9 cellular contexts compared by ENCODE assay signal in genomic region chr14:73757381-73757780, GRCh38. TPM values are rescaled to one million over a fixed set of nuclear protein-coding genes. Genes with fewer than 3 reads are reported as not detected.
A peak's percentile ranks its signal among the peaks of the same experiment; 100 is the strongest.
DNase-seq lines count a peak whose midpoint lies in the region; ATAC-seq and TF ChIP-seq lines count a peak whose summit lies in the region.
"Had no signal": no experiment of that assay in that cellular context is flagged by ENCODE, and none has a peak within 500 bp of the region (broad histone marks: within the 10 kb centered on the region; RNA-seq: fewer than 3 reads in every experiment).

No MANE protein-coding gene starts in this region.

- peak overlapping the region; percentile 50 for H2AK5ac ChIP-seq in mesenchymal stem cell (ENCODE audit: low read length, severe bottlenecking)

- CTCF ChIA-PET in activated CD8-positive, alpha-beta memory T cell treated with anti-CD3 and anti-CD28 coated beads, Interleukin-2, amount 10 ng/mL, durations not matched to agents 7 days and 5 days (lab: Charles Lee) = interaction anchor here (2.7 to 14.1 kb wide), 6 partner anchors 8 to 70 kb away, joined by 16 to 151 read pairs (median 66); no protein-coding TSS in a partner anchor

- H3K4me3 Mint-ChIP-seq in activated CD8-positive, alpha-beta memory T cell treated with anti-CD3 and anti-CD28 coated beads, Interleukin-2, amount 10 ng/mL, durations not matched to agents 7 days and 5 days = peak overlapping the region; percentile 85

- H2AFZ ChIP-seq in mesenchymal stem cell (ENCODE audit: low read depth, low read length) = no peak overlapping the region

- H2BK5ac ChIP-seq in mesenchymal stem cell (ENCODE audit: low read depth, low read length, poor library complexity, severe bottlenecking) = no peak overlapping the region

- H3K4me1 ChIP-seq in adipocyte (ENCODE audit: control insufficient read depth, insufficient read depth, low read length) = peaks cover 74% of the 10 kb centered on the region
- H3K4me1 ChIP-seq in mesenchymal stem cell (ENCODE audit: control insufficient read depth, insufficient read depth, low read depth, low read length) = peaks cover 65% of the 10 kb centered on the region
- peaks cover 0 to 88% (median 84%) of the 10 kb centered on the region in 4 donors for H3K4me1 ChIP-seq in tibial nerve

- H3K27ac Mint-ChIP-seq in activated CD8-positive, alpha-beta memory T cell treated with anti-CD3 and anti-CD28 coated beads, Interleukin-2, amount 10 ng/mL, durations not matched to agents 7 days and 5 days = peak overlapping the region; percentile 92

- H2BK15ac ChIP-seq in mesenchymal stem cell (ENCODE audit: low read depth, poor library complexity, severe bottlenecking) = peak overlapping the region; percentile 2

- H3K9me3 Mint-ChIP-seq in activated CD8-positive, alpha-beta memory T cell treated with anti-CD3 and anti-CD28 coated beads, Interleukin-2, amount 10 ng/mL, durations not matched to agents 7 days and 5 days (ENCODE audit: low read depth) = no peaks in the 10 kb centered on the region

- ATAC-seq in activated CD8-positive, alpha-beta memory T cell treated with anti-CD3 and anti-CD28 coated beads, Interleukin-2, amount 10 ng/mL, durations not matched to agents 7 days and 5 days = no peak
- no peak for ATAC-seq in sciatic nerve

- no peak for DNase-seq in activated CD8-positive, alpha-beta memory T cell treated with anti-CD3 and anti-CD28 coated beads, Interleukin-2, amount 10 ng/mL, durations not matched to agents 7 days and 5 days
- DNase-seq in activated CD8-positive, alpha-beta memory T cell treated with anti-CD3 and anti-CD28 coated beads, Interleukin-2, amount 50 U/mL, for 48 hours = no peak
- DNase-seq in adipocyte (ENCODE audit: low read depth) (no peak), mesenchymal stem cell (no peak), tibial nerve (ENCODE audit: low spot score in 2 of 2) (no peak), sciatic nerve (ENCODE audit: low spot score) (no peak), hippocampal formation (lab: John Stamatoyannopoulos, UW) (no peak)
- DNase-seq in activated CD4-positive, alpha-beta T cell treated with anti-CD3 and anti-CD28 coated beads for 4 hours = no peak
- DNase-seq: NCI-H2081 had no signal

- H3K14ac ChIP-seq in mesenchymal stem cell (ENCODE audit: low read length in 2 of 2) = no peak overlapping the region

- H3K4me3 ChIP-seq in adipocyte (ENCODE audit: low read length) (peak overlapping the region; percentile 86), mesenchymal stem cell (ENCODE audit: insufficient read depth in 1 of 2, low read depth in 1 of 2, low read length in 2 of 2) (peak overlapping the region in 1 of 2 experiments; percentile 87), tibial nerve (peak overlapping the region in 2 of 4 donors; percentile 4 to 83)

- H2BK12ac ChIP-seq in mesenchymal stem cell (ENCODE audit: low read length in 2 of 2) = peak overlapping the region in 1 of 2 experiments; percentile 25

- H3K36me3 ChIP-seq in adipocyte (ENCODE audit: control insufficient read depth, insufficient read depth, low read length, severe bottlenecking) (no peaks in the 10 kb centered on the region), mesenchymal stem cell (ENCODE audit: control insufficient read depth in 1 of 2, insufficient read depth in 2 of 2, low read depth in 1 of 2, low read length in 2 of 2) (peaks cover 0 to 4% of the 10 kb centered on the region in 2 experiments), tibial nerve (no peaks in the 10 kb centered on the region)

- no peaks in the 10 kb centered on the region for H3K27me3 Mint-ChIP-seq in activated CD8-positive, alpha-beta memory T cell treated with anti-CD3 and anti-CD28 coated beads, Interleukin-2, amount 10 ng/mL, durations not matched to agents 7 days and 5 days

- no peak for TF ChIP-seq EP300 in tibial nerve (IDR thresholded peaks at IDR 0.05)

- no peak for TF ChIP-seq CTCF in tibial nerve (IDR thresholded peaks at IDR 0.05)

- H4K8ac ChIP-seq in mesenchymal stem cell (ENCODE audit: low read length) = no peak overlapping the region

- H3K23ac ChIP-seq in mesenchymal stem cell (ENCODE audit: low read length in 2 of 2) = no peak overlapping the region

- H3K4me1 Mint-ChIP-seq in activated CD8-positive, alpha-beta memory T cell treated with anti-CD3 and anti-CD28 coated beads, Interleukin-2, amount 10 ng/mL, durations not matched to agents 7 days and 5 days = peaks cover 83% of the 10 kb centered on the region

- H3K9me3 ChIP-seq in adipocyte (ENCODE audit: control insufficient read depth, low read length) (no peaks in the 10 kb centered on the region), mesenchymal stem cell (ENCODE audit: control insufficient read depth, low read length) (no peaks in the 10 kb centered on the region), tibial nerve (no peaks in the 10 kb centered on the region)

- no peak overlapping the region for H3K18ac ChIP-seq in mesenchymal stem cell (ENCODE audit: low read depth in 1 of 2, low read length in 2 of 2)

- peak overlapping the region; percentile 92 for H3K9ac ChIP-seq in adipocyte (ENCODE audit: low read length)
- peak overlapping the region; percentile 93 for H3K9ac ChIP-seq in mesenchymal stem cell (ENCODE audit: low read length)

- H3K79me1 ChIP-seq in mesenchymal stem cell (replicated peaks; ENCODE audit: low read length, poor library complexity, severe bottlenecking) = no peaks in the 10 kb centered on the region

- H3K4me2 ChIP-seq in mesenchymal stem cell (ENCODE audit: low read length, poor library complexity, severe bottlenecking) = peak overlapping the region; percentile 89

- no peak overlapping the region for H4K91ac ChIP-seq in mesenchymal stem cell (ENCODE audit: low read length)

- H3K4ac ChIP-seq in mesenchymal stem cell (ENCODE audit: low read depth in 1 of 2, low read length in 2 of 2) = no peak overlapping the region

- peaks cover 11% of the 10 kb centered on the region for H3K36me3 Mint-ChIP-seq in activated CD8-positive, alpha-beta memory T cell treated with anti-CD3 and anti-CD28 coated beads, Interleukin-2, amount 10 ng/mL, durations not matched to agents 7 days and 5 days

- H3K27ac ChIP-seq in mesenchymal stem cell (ENCODE audit: low read length, poor library complexity, severe bottlenecking) = peak overlapping the region; percentile 89
- H3K27ac ChIP-seq in tibial nerve = peak overlapping the region; percentile 91 to 99 (median 98)

- no peak for TF ChIP-seq POLR2A in tibial nerve (IDR thresholded peaks at IDR 0.05)

- no peaks in the 10 kb centered on the region for H3K27me3 ChIP-seq in adipocyte (replicated peaks; ENCODE audit: control insufficient read depth, insufficient read depth, low read length)
- no peaks in the 10 kb centered on the region for H3K27me3 ChIP-seq in mesenchymal stem cell (ENCODE audit: control insufficient read depth in 1 of 2, insufficient read depth in 1 of 2, low read length in 2 of 2)
- H3K27me3 ChIP-seq in tibial nerve = no peaks in the 10 kb centered on the region

- WGBS in mesenchymal stem cell = 100% methylated on average over 1 of the region's 1 CpG
- WGBS in tibial nerve, 2 donors = 74 to 83% methylated on average over 1 of the region's 1 CpG

- H2BK120ac ChIP-seq in mesenchymal stem cell (ENCODE audit: low read depth, low read length) = no peak overlapping the region

- intact Hi-C loops in sciatic nerve (cut with DNase I) = no loop called here

RNA-seq across cellular contexts. Expression of gene PNMA1, which starts 43.2 kb away (rescaled TPM):
- total RNA-seq in activated CD8-positive, alpha-beta memory T cell treated with anti-CD3 and anti-CD28 coated beads, Interleukin-2, amount 10 ng/mL, durations not matched to agents 7 days and 5 days = 10 to 100 TPM; 27.1 to 36.6 TPM
- 53.1 TPM for polyA plus RNA-seq in mesenchymal stem cell (2013, experiment 1 of 2)
- polyA plus RNA-seq in mesenchymal stem cell (2013, experiment 2 of 2) = 53.5 TPM
- 10 to 100 TPM; 21.2 to 43.5 (median 34.2) TPM for total RNA-seq in tibial nerve
- total RNA-seq in sciatic nerve = 46.1 TPM
